Comparison of ENCODE assay signal across 10 cellular contexts in genomic region chr12:56839489-56840442, GRCh38.
DNase-seq lines count a peak whose midpoint lies in the region; ATAC-seq, FAIRE-seq and TF ChIP-seq lines count a peak whose summit lies in the region.
"Had no signal": no experiment of that assay in that cellular context is flagged by ENCODE, and none has a peak within 500 bp of the region (broad histone marks: within the 10 kb centered on the region; RNA-seq: fewer than 3 reads in every experiment).

No MANE protein-coding gene starts in this region.

- TF ChIP-seq CTCF in WTC11 (IDR thresholded peaks at IDR 0.05), result peak; percentile 22; the same call in 1 of the 2 replicates
- peak; percentile 43 for TF ChIP-seq CTCF in foreskin fibroblast (IDR thresholded peaks at IDR 0.05; ENCODE audit: low read depth, low read length)
- peak; percentile 78 for TF ChIP-seq CTCF in parathyroid adenoma (IDR thresholded peaks at IDR 0.05)

- H3K27ac ChIP-seq in parathyroid adenoma, result no peak overlapping the region
- H3K27ac ChIP-seq: skin epidermis had no signal

- H3K4me2 ChIP-seq in parathyroid adenoma (ENCODE audit: low read length), result no peak overlapping the region

- H3K4me1 Mint-ChIP-seq in WTC11, result no peaks in the 10 kb centered on the region

- POLR2A ChIA-PET in WTC11 (lab: Charles Lee), result interaction anchor here (0.5 kb wide), 1 partner anchor 15 kb away, joined by 3 read pairs; no protein-coding TSS in a partner anchor

- no peak overlapping the region for H3K4me3 Mint-ChIP-seq in WTC11

- no peak overlapping the region for H3K9ac ChIP-seq in parathyroid adenoma

- DNase-seq in GF-D8 (lab: John Stamatoyannopoulos, UW), result peak; percentile 24
- peak; percentile 45 for DNase-seq in Jurkat, Clone E6-1 (ENCODE audit: low read depth, low spot score)
- peak; percentile 78 for DNase-seq in WTC11 (ENCODE audit: low spot score)
- DNase-seq in foreskin fibroblast, result peak; percentile 6 to 38
- no peak for DNase-seq in RCC 7860 (ENCODE audit: low spot score)
- DNase-seq in T-helper 9 cell, result no peak

- H3K4me3 ChIP-seq in Jurkat, Clone E6-1 (ENCODE audit: low read length), result no peak overlapping the region
- H3K4me3 ChIP-seq in foreskin fibroblast (ENCODE audit: low read depth in 1 of 2, low read length in 2 of 2), result no peak overlapping the region
- H3K4me3 ChIP-seq in parathyroid adenoma (ENCODE audit: low read depth, low read length), result no peak overlapping the region
- H3K4me3 ChIP-seq: skin epidermis had no signal

- H3K4me1 ChIP-seq in parathyroid adenoma, result no peaks in the 10 kb centered on the region

- H3K9me3 ChIP-seq in parathyroid adenoma (ENCODE audit: control insufficient read depth, low read length), result no peaks in the 10 kb centered on the region

- CTCF ChIA-PET in WTC11 (lab: Charles Lee), result interaction anchor here (0.6 to 2.8 kb wide), 17 partner anchors 9 to 288 kb away, joined by 3 to 64 read pairs (median 5); partner anchors contain the start of genes HSD17B6, LRP1 and STAT6

- H3K36me3 Mint-ChIP-seq in WTC11, result no peaks in the 10 kb centered on the region

- H3K27me3 Mint-ChIP-seq in WTC11 (ENCODE audit: low read depth), result peaks cover 12% of the 10 kb centered on the region

- no peak overlapping the region for H3K27ac Mint-ChIP-seq in WTC11

- no peaks in the 10 kb centered on the region for H3K27me3 ChIP-seq in parathyroid adenoma (ENCODE audit: control insufficient read depth, insufficient read depth, low read length)

- H3K36me3 ChIP-seq in parathyroid adenoma (ENCODE audit: control insufficient read depth, insufficient read depth, low read length), result no peaks in the 10 kb centered on the region

- no peak for FAIRE-seq in RCC 7860 (lab: Jason Lieb, UNC)
- FAIRE-seq: TTC549 had no signal

- ATAC-seq in WTC11, result peak; percentile 91
- no peak for ATAC-seq in GM18520 (IDR thresholded peaks at IDR 0.05; ENCODE audit: unreplicated experiment)

- no peaks in the 10 kb centered on the region for H3K79me2 ChIP-seq in parathyroid adenoma

- peaks cover 1% of the 10 kb centered on the region; the same call in 1 of the 2 replicates for H3K9me3 Mint-ChIP-seq in WTC11

- no peak overlapping the region for H2AFZ ChIP-seq in parathyroid adenoma

TF ChIP-seq in WTC11, 78 proteins besides CTCF, POLR2A, EP300 and RAD21:
- TF ChIP-seq ETV6 (CRISPR knock-in tag; IDR thresholded peaks at IDR 0.05), result no peak
- no peak for TF ChIP-seq GTF2I (CRISPR knock-in tag; conservative IDR thresholded peaks at IDR 0.05)
- no peak for TF ChIP-seq RORB (CRISPR knock-in tag; IDR thresholded peaks at IDR 0.05)
- no peak for TF ChIP-seq NFYB (CRISPR knock-in tag; conservative IDR thresholded peaks at IDR 0.05; ENCODE audit: low read depth)

Comparison
In these comparisons a context has a peak if more than half of its experiments do, and no peak if none do; other contexts are left out.
1. DNase-seq: peak in GF-D8 (single experiment), Jurkat, Clone E6-1 (single experiment), WTC11 (single experiment) and foreskin fibroblast (2 of 2); none in RCC 7860 (single experiment) and T-helper 9 cell (single experiment).
2. CTCF ChIP-seq: peak in every context shown above with its lines; median percentile 78 in parathyroid adenoma; 43 in foreskin fibroblast; 22 in WTC11.